In genomic region chr1:44820328-44820944, GRCh38 we compare ENCODE assay signal across 6 cellular contexts. TPM values are rescaled to one million over a fixed set of nuclear protein-coding genes. Genes with fewer than 3 reads are reported as not detected.
A peak's percentile ranks its signal among the peaks of the same experiment; 100 is the strongest.
DNase-seq lines count a peak whose midpoint lies in the region; ATAC-seq and TF ChIP-seq lines count a peak whose summit lies in the region.

No MANE protein-coding gene starts in this region.

- no peaks in the 10 kb centered on the region for H3K36me3 Mint-ChIP-seq in endodermal cell (ENCODE audit: low read depth)

- ATAC-seq in GM21737 (IDR thresholded peaks at IDR 0.05; ENCODE audit: unreplicated experiment), result no peak

- H3K9me3 ChIP-seq in HUES6 (ENCODE audit: control insufficient read depth, insufficient read depth, low read depth, low read length), result no peaks in the 10 kb centered on the region
- no peaks in the 10 kb centered on the region for H3K9me3 ChIP-seq in endodermal cell (ENCODE audit: control insufficient read depth, low read length)
- no peaks in the 10 kb centered on the region for H3K9me3 ChIP-seq in skeletal muscle tissue (ENCODE audit: control insufficient read depth in 3 of 3, low read length in 3 of 3)

- no peaks in the 10 kb centered on the region for H3K9me3 Mint-ChIP-seq in endodermal cell

- 53 to 56% methylated on average over 15 to 21 of the region's 21 CpGs for whole genome bisulfite sequencing in endodermal cell (ENCODE audit: insufficient coverage in 1 of 2, insufficient read length in 1 of 2), 2 experiments

- DNase-seq in endodermal cell (no peak), NCI-H1105 (lab: John Stamatoyannopoulos, UW) (no peak), COLO668 (lab: John Stamatoyannopoulos, UW; ENCODE audit: unreplicated experiment) (no peak)

- H3K4me1 ChIP-seq in HUES6 (ENCODE audit: control insufficient read depth, insufficient read depth, low read length) (peaks cover 11% of the 10 kb centered on the region), endodermal cell (ENCODE audit: control insufficient read depth, insufficient read depth, low read length) (no peaks in the 10 kb centered on the region), skeletal muscle tissue (ENCODE audit: control insufficient read depth in 3 of 3, insufficient read depth in 3 of 3, low read length in 3 of 3) (peaks cover 7 to 15% (median 13%) of the 10 kb centered on the region in 3 donors)

- H3K4me3 ChIP-seq in HUES6 (ENCODE audit: low read depth, low read length) (peak overlapping the region; percentile 53), endodermal cell (ENCODE audit: low read length) (peak overlapping the region; percentile 78), skeletal muscle tissue (ENCODE audit: low read length in 3 of 3) (peak overlapping the region; percentile 67 to 90 (median 73))

- peak overlapping the region; percentile 65 for H3K4me3 Mint-ChIP-seq in endodermal cell

- H3K9ac ChIP-seq in HUES6 (ENCODE audit: low read length) (peak overlapping the region; percentile 96), endodermal cell (ENCODE audit: extremely low read depth, low read length, poor library complexity, severe bottlenecking) (peak overlapping the region; percentile 99), skeletal muscle tissue (ENCODE audit: low read depth in 1 of 3, low read length in 3 of 3) (peak overlapping the region; percentile 74 to 100 (median 87))

- peak overlapping the region; percentile 100 for H3K27ac Mint-ChIP-seq in endodermal cell

- peaks cover 20% of the 10 kb centered on the region for H3K4me1 Mint-ChIP-seq in endodermal cell

- H3K27ac ChIP-seq in HUES6 (ENCODE audit: low read depth, low read length) (peak overlapping the region; percentile 99), endodermal cell (ENCODE audit: low read depth, low read length) (peak overlapping the region; percentile 99), skeletal muscle tissue (ENCODE audit: low read depth, low read length) (peak overlapping the region; percentile 89)

- no peak for TF ChIP-seq CTCF in endodermal cell (conservative IDR thresholded peaks at IDR 0.05)

- no peaks in the 10 kb centered on the region for H3K36me3 ChIP-seq in HUES6 (ENCODE audit: control insufficient read depth, insufficient read depth, low read length)
- H3K36me3 ChIP-seq in endodermal cell (ENCODE audit: control insufficient read depth, insufficient read depth, low read length), result no peaks in the 10 kb centered on the region
- H3K36me3 ChIP-seq in skeletal muscle tissue (ENCODE audit: control insufficient read depth in 3 of 3, insufficient read depth in 3 of 3, low read length in 3 of 3), result peaks cover 0 to 2% (median 0%) of the 10 kb centered on the region in 3 donors

- H3K27me3 ChIP-seq in HUES6 (ENCODE audit: control insufficient read depth, insufficient read depth, low read length) (no peaks in the 10 kb centered on the region), endodermal cell (ENCODE audit: control insufficient read depth, insufficient read depth, low read length, poor library complexity, severe bottlenecking) (no peaks in the 10 kb centered on the region), skeletal muscle tissue (ENCODE audit: control insufficient read depth in 3 of 3, insufficient read depth in 3 of 3, low read length in 3 of 3) (no peaks in the 10 kb centered on the region)

- H3K27me3 Mint-ChIP-seq in endodermal cell (ENCODE audit: insufficient read depth), result peaks cover 5% of the 10 kb centered on the region

RNA-seq across cellular contexts. Expression of gene BTBD19, which starts 12.1 kb away (rescaled TPM):
- total RNA-seq in endodermal cell, result 1 to 10 TPM; 7.4 to 7.9 TPM
- 3.2 TPM for polyA plus RNA-seq in endodermal cell (2013, experiment 1 of 2)
- 3.9 TPM for polyA plus RNA-seq in endodermal cell (2013, experiment 2 of 2)
- 5.7 TPM for total RNA-seq in skeletal muscle tissue

RNA-seq across cellular contexts. Expression of gene DYNLT4, which starts 13.3 kb away (rescaled TPM):
- total RNA-seq in endodermal cell (under 1 TPM in 1 of 2 donors, not detected in 1; 0.64 TPM), skeletal muscle tissue (not detected)
- not detected for polyA plus RNA-seq in endodermal cell (2013, experiment 1 of 2)
- polyA plus RNA-seq in endodermal cell (2013, experiment 2 of 2), result not detected

RNA-seq across cellular contexts. Expression of gene PLK3, which starts 20.3 kb away (rescaled TPM):
- total RNA-seq in endodermal cell, result 1 to 10 TPM; 3.3 to 9.0 TPM
- 27.1 TPM for polyA plus RNA-seq in endodermal cell (2013, experiment 1 of 2)
- polyA plus RNA-seq in endodermal cell (2013, experiment 2 of 2), result 21.7 TPM
- total RNA-seq in skeletal muscle tissue, result 6.8 TPM

RNA-seq across cellular contexts. Expression of gene PTCH2, which starts 22.6 kb away (rescaled TPM):
- total RNA-seq in endodermal cell (1 to 10 TPM; 1.5 to 1.6 TPM), skeletal muscle tissue (1.6 TPM)
- 5.8 TPM for polyA plus RNA-seq in endodermal cell (2013, experiment 1 of 2)
- 9.9 TPM for polyA plus RNA-seq in endodermal cell (2013, experiment 2 of 2)

RNA-seq across cellular contexts. Expression of gene BEST4, which starts 32.5 kb away (rescaled TPM):
- total RNA-seq in endodermal cell (1 to 10 TPM; 1.6 to 2.3 TPM), skeletal muscle tissue (not detected)
- 0.89 TPM for polyA plus RNA-seq in endodermal cell (2013, experiment 1 of 2)
- polyA plus RNA-seq in endodermal cell (2013, experiment 2 of 2), result 0.99 TPM
